11 cellular contexts compared by ENCODE assay signal in genomic region chr16:67165121-67166034, GRCh38. TPM values are rescaled to one million over a fixed set of nuclear protein-coding genes. Genes with fewer than 3 reads are reported as not detected.
A peak's percentile ranks its signal among the peaks of the same experiment; 100 is the strongest.
DNase-seq lines count a peak whose midpoint lies in the region; ATAC-seq and TF ChIP-seq lines count a peak whose summit lies in the region.
"Had no signal": no experiment of that assay in that cellular context is flagged by ENCODE, and none has a peak within 500 bp of the region (broad histone marks: within the 10 kb centered on the region; RNA-seq: fewer than 3 reads in every experiment).

No MANE protein-coding gene starts in this region.

- H3K9ac ChIP-seq in endodermal cell (ENCODE audit: extremely low read depth, low read length, poor library complexity, severe bottlenecking), result no peak overlapping the region

- peaks cover 97% of the 10 kb centered on the region for H3K27me3 ChIP-seq in endodermal cell (ENCODE audit: control insufficient read depth, insufficient read depth, low read length, poor library complexity, severe bottlenecking)

- no peaks in the 10 kb centered on the region for H3K36me3 ChIP-seq in endodermal cell (ENCODE audit: control insufficient read depth, insufficient read depth, low read length)

- POLR2A ChIA-PET in HEK293T (lab: Yijun Ruan, JAX), result no interaction called here

- TF ChIP-seq CTCF in endodermal cell (conservative IDR thresholded peaks at IDR 0.05), result no peak

- no peaks in the 10 kb centered on the region for H3K4me1 ChIP-seq in endodermal cell (ENCODE audit: control insufficient read depth, insufficient read depth, low read length)

- no peak for ATAC-seq in natural killer cell treated with Interleukin-12 subunit alpha and Interleukin-12 subunit beta and Interleukin-15 and Interleukin-18, amount 100 ng/mL, for 72 hours
- no peak for ATAC-seq in HG02852 (IDR thresholded peaks at IDR 0.05; ENCODE audit: unreplicated experiment)

- H3K9me3 ChIP-seq in endodermal cell (ENCODE audit: control insufficient read depth, low read length), result no peaks in the 10 kb centered on the region

- no peak overlapping the region for H3K27ac Mint-ChIP-seq in endodermal cell
- H3K27ac Mint-ChIP-seq in natural killer cell treated with Interleukin-12 subunit alpha and Interleukin-12 subunit beta and Interleukin-15 and Interleukin-18, amount 100 ng/mL, for 72 hours, result no peak overlapping the region

- H3K27me3 Mint-ChIP-seq in endodermal cell (ENCODE audit: insufficient read depth), result peaks cover 96% of the 10 kb centered on the region
- peaks cover 19 to 24% of the 10 kb centered on the region in 2 donors for H3K27me3 Mint-ChIP-seq in natural killer cell treated with Interleukin-12 subunit alpha and Interleukin-12 subunit beta and Interleukin-15 and Interleukin-18, amount 100 ng/mL, for 72 hours

- CTCF ChIA-PET in HEK293T (lab: Yijun Ruan, JAX), result no interaction called here

- H3K27ac ChIP-seq in endodermal cell (ENCODE audit: low read depth, low read length), result no peak overlapping the region

- H3K4me1 Mint-ChIP-seq in endodermal cell, result peaks cover 4% of the 10 kb centered on the region
- H3K4me1 Mint-ChIP-seq in natural killer cell treated with Interleukin-12 subunit alpha and Interleukin-12 subunit beta and Interleukin-15 and Interleukin-18, amount 100 ng/mL, for 72 hours (ENCODE audit: low read depth in 2 of 2), result peaks cover 11 to 30% of the 10 kb centered on the region in 2 donors

- no peak overlapping the region for H3K4me3 ChIP-seq in endodermal cell (ENCODE audit: low read length)

- 7 to 9% methylated on average over 21 to 79 of the region's 80 CpGs for WGBS in endodermal cell (ENCODE audit: insufficient coverage in 1 of 2, insufficient read length in 1 of 2), 2 experiments

- H3K4me3 Mint-ChIP-seq in endodermal cell, result no peak overlapping the region
- H3K4me3 Mint-ChIP-seq in natural killer cell treated with Interleukin-12 subunit alpha and Interleukin-12 subunit beta and Interleukin-15 and Interleukin-18, amount 100 ng/mL, for 72 hours, result peak overlapping the region; percentile 32

- peaks cover 2% of the 10 kb centered on the region for H3K9me3 Mint-ChIP-seq in endodermal cell
- H3K9me3 Mint-ChIP-seq in natural killer cell treated with Interleukin-12 subunit alpha and Interleukin-12 subunit beta and Interleukin-15 and Interleukin-18, amount 100 ng/mL, for 72 hours, result no peaks in the 10 kb centered on the region

- H3K36me3 Mint-ChIP-seq in endodermal cell (ENCODE audit: low read depth), result no peaks in the 10 kb centered on the region
- H3K36me3 Mint-ChIP-seq in natural killer cell treated with Interleukin-12 subunit alpha and Interleukin-12 subunit beta and Interleukin-15 and Interleukin-18, amount 100 ng/mL, for 72 hours, result no peaks in the 10 kb centered on the region

- peak; percentile 31 for DNase-seq in stimulated activated CD4-positive, alpha-beta T cell treated with anti-CD3 and anti-CD28 coated beads, Interleukin-15, amount 100 ng/mL, for 24 hours
- no peak for DNase-seq in stimulated activated CD4-positive, alpha-beta T cell treated with anti-CD3 and anti-CD28 coated beads, Interleukin-1b, Interleukin-23, amount 100 ng/mL, for 48 hours
- peak; percentile 76 for DNase-seq in endodermal cell
- DNase-seq in natural killer cell treated with Interleukin-12 subunit alpha and Interleukin-12 subunit beta and Interleukin-15 and Interleukin-18, amount 100 ng/mL, for 72 hours (ENCODE audit: low spot score), result no peak
- no peak for DNase-seq in HEK293T (ENCODE audit: extremely low spot score)
- no peak for DNase-seq in cerebellar nuclear complex (lab: John Stamatoyannopoulos, UW)
- DNase-seq in DMS 273 (lab: John Stamatoyannopoulos, UW; ENCODE audit: unreplicated experiment), result no peak
- DNase-seq: activated CD4-positive, alpha-beta T cell treated with anti-CD3 and anti-CD28 coated beads, Interleukin-2, amount 50 U/mL, for 4 hours; COR-L47; cortex of kidney had no signal

TF ChIP-seq in HEK293T, 16 proteins besides CTCF, POLR2A, EP300 and RAD21:
- TF ChIP-seq PKNOX1 (IDR thresholded peaks at IDR 0.05), result no peak
- no peak for TF ChIP-seq SP1 (IDR thresholded peaks at IDR 0.05)
- no peak for TF ChIP-seq ARNT (IDR thresholded peaks at IDR 0.05)
- no peak for TF ChIP-seq L3MBTL2 (conservative IDR thresholded peaks at IDR 0.05)
- TF ChIP-seq LEF1 (IDR thresholded peaks at IDR 0.05; ENCODE audit: borderline replicate concordance), result no peak
- TF ChIP-seq FOXA1 (IDR thresholded peaks at IDR 0.05), result no peak
- TF ChIP-seq FOXK2 (IDR thresholded peaks at IDR 0.05), result no peak
- TF ChIP-seq SUZ12 (IDR thresholded peaks at IDR 0.05), result no peak
- TF ChIP-seq ELF4 (IDR thresholded peaks at IDR 0.05), result no peak
- no peak for TF ChIP-seq TARDBP (IDR thresholded peaks at IDR 0.05)
- no peak for TF ChIP-seq HDGF (IDR thresholded peaks at IDR 0.05; ENCODE audit: borderline replicate concordance)

RNA-seq across cellular contexts. Expression of gene HSF4, which starts 0.8 kb away (rescaled TPM):
- 1 to 10 TPM; 2.0 to 6.8 TPM for total RNA-seq in endodermal cell
- polyA plus RNA-seq in endodermal cell (2013, experiment 1 of 2), result 1.2 TPM
- 1.6 TPM for polyA plus RNA-seq in endodermal cell (2013, experiment 2 of 2)
- total RNA-seq in natural killer cell treated with Interleukin-12 subunit alpha and Interleukin-12 subunit beta and Interleukin-15 and Interleukin-18, amount 100 ng/mL, for 72 hours, result 10 to 100 TPM; 17.2 to 19.4 TPM

RNA-seq across cellular contexts. Expression of gene NOL3, which starts 5.0 kb away (rescaled TPM):
- total RNA-seq in endodermal cell, result 10 to 100 TPM; 11.6 TPM
- polyA plus RNA-seq in endodermal cell (2013, experiment 1 of 2), result 12.1 TPM
- 6.5 TPM for polyA plus RNA-seq in endodermal cell (2013, experiment 2 of 2)
- total RNA-seq in natural killer cell treated with Interleukin-12 subunit alpha and Interleukin-12 subunit beta and Interleukin-15 and Interleukin-18, amount 100 ng/mL, for 72 hours, result 10 to 100 TPM; 10.5 to 20.1 TPM

RNA-seq across cellular contexts. Expression of gene FBXL8, which starts 5.6 kb away (rescaled TPM):
- total RNA-seq in endodermal cell, result 1 to 10 TPM; 1.9 to 3.5 TPM
- 1.1 TPM for polyA plus RNA-seq in endodermal cell (2013, experiment 1 of 2)
- polyA plus RNA-seq in endodermal cell (2013, experiment 2 of 2), result 0.75 TPM
- 10 to 100 TPM; 15.3 to 16.8 TPM for total RNA-seq in natural killer cell treated with Interleukin-12 subunit alpha and Interleukin-12 subunit beta and Interleukin-15 and Interleukin-18, amount 100 ng/mL, for 72 hours

RNA-seq across cellular contexts. Expression of gene TRADD, which starts 5.7 kb away (rescaled TPM):
- total RNA-seq in endodermal cell, result 1 to 10 TPM; 2.8 to 5.4 TPM
- 1.3 TPM for polyA plus RNA-seq in endodermal cell (2013, experiment 1 of 2)
- 0.83 TPM for polyA plus RNA-seq in endodermal cell (2013, experiment 2 of 2)
- total RNA-seq in natural killer cell treated with Interleukin-12 subunit alpha and Interleukin-12 subunit beta and Interleukin-15 and Interleukin-18, amount 100 ng/mL, for 72 hours, result 10 to 100 TPM; 38.5 to 51.2 TPM

RNA-seq across cellular contexts. Expression of gene B3GNT9, which starts 14.6 kb away (rescaled TPM):
- 10 to 100 TPM in 1 of 2 donors, 1 to 10 TPM in 1; 7.2 to 11.0 TPM for total RNA-seq in endodermal cell
- polyA plus RNA-seq in endodermal cell (2013, experiment 1 of 2), result 2.7 TPM
- 2.1 TPM for polyA plus RNA-seq in endodermal cell (2013, experiment 2 of 2)
- total RNA-seq in natural killer cell treated with Interleukin-12 subunit alpha and Interleukin-12 subunit beta and Interleukin-15 and Interleukin-18, amount 100 ng/mL, for 72 hours, result 1 to 10 TPM; 3.3 to 3.8 TPM

Comparison
In these comparisons a context has a peak if more than half of its experiments do, and no peak if none do; other contexts are left out.
1. DNase-seq: peak in stimulated activated CD4-positive, alpha-beta T cell treated with anti-CD3 and anti-CD28 coated beads, Interleukin-15, amount 100 ng/mL, for 24 hours (single experiment) and endodermal cell (single experiment); none in stimulated activated CD4-positive, alpha-beta T cell treated with anti-CD3 and anti-CD28 coated beads, Interleukin-1b, Interleukin-23, amount 100 ng/mL, for 48 hours (single experiment), natural killer cell treated with Interleukin-12 subunit alpha and Interleukin-12 subunit beta and Interleukin-15 and Interleukin-18, amount 100 ng/mL, for 72 hours (single experiment), HEK293T (single experiment), cerebellar nuclear complex (0 of 2) and DMS 273 (single experiment).